In genomic region chr10:3511483-3511882, GRCh38 we compare ENCODE assay signal across 24 cellular contexts.
"Had no signal": no experiment of that assay in that cellular context is flagged by ENCODE, and none has a peak within 500 bp of the region (broad histone marks: within the 10 kb centered on the region; RNA-seq: fewer than 3 reads in every experiment).

No MANE protein-coding gene starts in this region.

- H2AFZ ChIP-seq: hepatocyte had no signal

- H3K36me3 ChIP-seq: gastrocnemius medialis, prostate gland, right atrium auricular region, stomach, tibial artery, upper lobe of left lung had no signal

- H3K4me3 ChIP-seq: gastrocnemius medialis, hepatocyte, lung, mucosa of descending colon, prostate gland, right atrium auricular region, smooth muscle cell, stomach, testis, tibial artery, upper lobe of left lung had no signal

- DNase-seq: effector CD8-positive, alpha-beta T cell; foreskin fibroblast; gastrocnemius medialis; head of caudate nucleus; kidney; mucosa of descending colon; naive B cell; stimulated activated CD4-positive, alpha-beta T cell treated with anti-CD3 and anti-CD28 coated beads, Interleukin-12 subunit alpha, Interleukin-12 subunit beta, amount 100 ng/mL, for 4 hours; stimulated activated CD4-positive, alpha-beta T cell treated with anti-CD3 and anti-CD28 coated beads, Interleukin-1b, Interleukin-23, amount 100 ng/mL, for 48 hours; stimulated activated CD4-positive, alpha-beta T cell treated with anti-CD3 and anti-CD28 coated beads, Interleukin-4, amount 100 ng/mL, for 1 hour; stimulated activated CD8-positive, alpha-beta memory T cell treated with anti-CD3 and anti-CD28 coated beads, Interleukin-4, amount 100 ng/mL, for 48 hours; stimulated activated naive CD4-positive, alpha-beta T cell treated with Interleukin-2 at 50 U/mL for 16 hours; stomach; testis; tibial artery; upper lobe of left lung had no signal

- H3K9me3 ChIP-seq: gastrocnemius medialis, mucosa of descending colon, prostate gland, stomach, testis, upper lobe of left lung had no signal

- ATAC-seq: esophagus mucosa, gastrocnemius medialis, left lobe of liver, mucosa of descending colon had no signal

- H3K79me2 ChIP-seq: hepatocyte had no signal

- H3K27ac ChIP-seq: epithelial cell of prostate, gastrocnemius medialis, hepatocyte, prostate gland, right atrium auricular region, stomach, testis, tibial artery, upper lobe of left lung had no signal

- H3K4me2 ChIP-seq: hepatocyte, smooth muscle cell had no signal

- H3K27me3 ChIP-seq: gastrocnemius medialis, hepatocyte, right atrium auricular region, stomach, testis, tibial artery, upper lobe of left lung had no signal

- H3K4me1 ChIP-seq: gastrocnemius medialis, prostate gland, right atrium auricular region, stomach, testis, tibial artery, upper lobe of left lung had no signal
